ENCODE assay signal across 15 cellular contexts in genomic region chr18:65422544-65423136, GRCh38.
"Had no signal": no experiment of that assay in that cellular context is flagged by ENCODE, and none has a peak within 500 bp of the region (broad histone marks: within the 10 kb centered on the region; RNA-seq: fewer than 3 reads in every experiment).

No MANE protein-coding gene starts in this region.

- H3K36me3 ChIP-seq: gastrocnemius medialis, neutrophil had no signal

- H3K4me1 Mint-ChIP-seq: central memory CD8-positive, alpha-beta T cell; immature natural killer cell; memory B cell; naive B cell had no signal

- H3K4me3 ChIP-seq: dorsolateral prefrontal cortex, gastrocnemius medialis had no signal

- H3K27me3 Mint-ChIP-seq: central memory CD8-positive, alpha-beta T cell; memory B cell; naive B cell had no signal

- H3K36me3 Mint-ChIP-seq: memory B cell, naive B cell had no signal

- ATAC-seq: gastrocnemius medialis had no signal

- H3K4me1 ChIP-seq: gastrocnemius medialis had no signal

- H3K4me3 Mint-ChIP-seq: central memory CD8-positive, alpha-beta T cell; immature natural killer cell; memory B cell; nephron progenitor cell had no signal

- H3K27me3 ChIP-seq: dorsolateral prefrontal cortex, gastrocnemius medialis, neutrophil had no signal

- H3K27ac ChIP-seq: dorsolateral prefrontal cortex, gastrocnemius medialis, neutrophil had no signal

- DNase-seq: cortex of kidney; dorsolateral prefrontal cortex; effector CD8-positive, alpha-beta T cell; gastrocnemius medialis; immature natural killer cell; naive B cell; nephron progenitor cell; posterior cingulate gyrus; small intestine; stimulated activated CD4-positive, alpha-beta T cell treated with anti-CD3 and anti-CD28 coated beads, Interleukin-12 subunit alpha, Interleukin-12 subunit beta, amount 100 ng/mL, for 4 hours; stimulated activated naive CD4-positive, alpha-beta T cell treated with Interleukin-2 at 50 U/mL for 16 hours; trophoblast cell had no signal

- H3K9me3 ChIP-seq: gastrocnemius medialis, neutrophil had no signal

- H3K27ac Mint-ChIP-seq: immature natural killer cell, memory B cell, naive B cell had no signal
